Comparison of ENCODE assay signal across 8 cellular contexts in genomic region chr11:63906585-63906984, GRCh38. TPM values are rescaled to one million over a fixed set of nuclear protein-coding genes. Genes with fewer than 3 reads are reported as not detected.
DNase-seq lines count a peak whose midpoint lies in the region; ATAC-seq, FAIRE-seq and TF ChIP-seq lines count a peak whose summit lies in the region.

No MANE protein-coding gene starts in this region.

- POLR2A ChIA-PET in GM12878 (lab: Charles Lee): no interaction called here

- H3K27ac ChIP-seq in GM12878 (ENCODE audit: control insufficient read depth, insufficient read depth) (no peak overlapping the region), prostate gland (no peak overlapping the region)

- no peak overlapping the region for H2AFZ ChIP-seq in GM12878 (ENCODE audit: control insufficient read depth, low read depth, low read length)

- in situ Hi-C loops in GM12878 (cut with MboI): no loop called here

- BruUV-seq in GM12878 (replicated peaks; lab: Mats Ljungman, UMichigan): no TSS peak

- no peaks in the 10 kb centered on the region for H3K79me2 ChIP-seq in GM12878 (ENCODE audit: control insufficient read depth, insufficient read depth, low read length)

- H3K9ac ChIP-seq in GM12878 (ENCODE audit: control insufficient read depth, insufficient read depth, low read length): no peak overlapping the region

- no peaks in the 10 kb centered on the region for H4K20me1 ChIP-seq in GM12878 (ENCODE audit: control insufficient read depth, insufficient read depth)

- CTCF ChIA-PET in GM12878 (lab: Yijun Ruan, JAX): interaction anchor here (0.6 to 1.9 kb wide), 10 partner anchors 11 to 139 kb away, joined by 3 to 25 read pairs (median 3); partner anchors contain the start of gene ZFTA

- H3K4me3 ChIP-seq in GM12878 (no peak overlapping the region), prostate gland (no peak overlapping the region)

- peak; percentile 46; the same call in 2 of the 3 replicates for ATAC-seq in GM12878
- no peak for ATAC-seq in HG02588 (IDR thresholded peaks at IDR 0.05; ENCODE audit: unreplicated experiment)

- H3K27me3 ChIP-seq in GM12878 (replicated peaks in 1 of 2; ENCODE audit: control insufficient read depth in 2 of 2, insufficient read depth in 2 of 2, low read length in 1 of 2) (no peaks in the 10 kb centered on the region), prostate gland (replicated peaks; ENCODE audit: insufficient read depth) (no peaks in the 10 kb centered on the region)

- TF ChIP-seq EP300 in GM12878 (IDR thresholded peaks at IDR 0.05; ENCODE audit: borderline replicate concordance in 1 of 2, control insufficient read depth in 1 of 2, low read depth in 2 of 2, low read length in 2 of 2): no peak

- WGBS in GM12878 (ENCODE audit: insufficient coverage, insufficient replicate concordance, low lambda C conversion rate, missing lambda C conversion rate): 89% methylated on average over 7 of the region's 7 CpGs
- 83% methylated on average over 7 of the region's 7 CpGs for WGBS in prostate gland

- no peaks in the 10 kb centered on the region for H3K4me1 ChIP-seq in GM12878 (ENCODE audit: control insufficient read depth, insufficient read depth, low read length)
- H3K4me1 ChIP-seq in prostate gland (replicated peaks): no peaks in the 10 kb centered on the region

- SMC1A ChIA-PET in GM12878 (lab: Charles Lee; ENCODE audit: uncharacterized antibody, unreplicated experiment): interaction anchor here (0.6 to 1.9 kb wide), 3 partner anchors 40 to 69 kb away, joined by 3 to 17 read pairs (median 3); no protein-coding TSS in a partner anchor

- H3K9me3 ChIP-seq in GM12878 (replicated peaks; ENCODE audit: control insufficient read depth, insufficient read depth, low read length): no peaks in the 10 kb centered on the region
- no peaks in the 10 kb centered on the region for H3K9me3 ChIP-seq in prostate gland

- intact Hi-C loops in GM12878 (cut with micrococcal nuclease; ENCODE audit: unreplicated experiment) (loop anchor here (1.0 kb wide), 1 partner anchor 69 kb away; no protein-coding TSS in a partner anchor), prostate gland (cut with DNase I) (no loop called here)

- H3K36me3 ChIP-seq in GM12878 (ENCODE audit: control insufficient read depth in 2 of 2, insufficient read depth in 2 of 2, low read length in 1 of 2): peaks cover 18 to 40% of the 10 kb centered on the region in 2 experiments
- peaks cover 24 to 34% of the 10 kb centered on the region in 2 donors for H3K36me3 ChIP-seq in prostate gland

- RAD21 ChIA-PET in GM12878 (lab: Charles Lee; ENCODE audit: unreplicated experiment): interaction anchor here (1.0 to 1.2 kb wide), 2 partner anchors 33 to 39 kb away, joined by 4 read pairs; no protein-coding TSS in a partner anchor

- no peak for TF ChIP-seq RAD21 in GM12878 (IDR thresholded peaks at IDR 0.05; ENCODE audit: insufficient read depth, low read depth, low read length)

- TF ChIP-seq POLR2A in GM12878 (IDR thresholded peaks at IDR 0.05; ENCODE audit: low read depth, low read length): no peak
- no peak for TF ChIP-seq POLR2A in prostate gland (IDR thresholded peaks at IDR 0.05)

- FAIRE-seq in GM12878 (lab: Jason Lieb, UNC): no peak

- TF ChIP-seq CTCF in GM10266 (IDR thresholded peaks at IDR 0.05; ENCODE audit: control insufficient read depth, insufficient read depth, low read depth, missing control alignments): peak; percentile 19
- TF ChIP-seq CTCF in GM12878 (IDR thresholded peaks at IDR 0.05 in 2 of 3, conservative IDR thresholded peaks at IDR 0.05 in 1 of 3; ENCODE audit: control insufficient read depth in 2 of 3, extremely low read depth in 1 of 3, insufficient read depth in 1 of 3, low read depth in 3 of 3, low read length in 3 of 3): peak in 2 of 3 experiments; percentile 21 to 33; a peak in 3 of 6 replicates
- TF ChIP-seq CTCF in prostate gland (IDR thresholded peaks at IDR 0.05): peak in 1 of 4 experiments; percentile 37

- DNase-seq in GM10266 (ENCODE audit: extremely low spot score) (peak; percentile 72), SKM-1 (lab: John Stamatoyannopoulos, UW; ENCODE audit: unreplicated experiment) (peak; percentile 6), GM12878 (ENCODE audit: low read depth, low spot score) (no peak), prostate gland (ENCODE audit: low spot score) (no peak), NCI-H2081 (lab: John Stamatoyannopoulos, UW) (no peak), NCI-H2107 (lab: John Stamatoyannopoulos, UW) (no peak)
- peak; percentile 48 for DNase-seq in stimulated activated CD4-positive, alpha-beta T cell treated with anti-CD3 and anti-CD28 coated beads, Interleukin-12 subunit alpha, Interleukin-12 subunit beta, amount 100 ng/mL, for 4 hours

- H3K4me2 ChIP-seq in GM12878 (ENCODE audit: control insufficient read depth, insufficient read depth): no peak overlapping the region

TF ChIP-seq in GM12878, 131 proteins besides CTCF, POLR2A, EP300 and RAD21 (continues in another document):
- TF ChIP-seq HDAC6 (IDR thresholded peaks at IDR 0.05; ENCODE audit: unreplicated experiment): no peak
- 0 out of 2 replicates have a peak, but pooled peaks have one; percentile 11 for TF ChIP-seq SMC3 (IDR thresholded peaks at IDR 0.05; ENCODE audit: borderline replicate concordance, low read length)
- no peak for TF ChIP-seq POLR2AphosphoS5 (IDR thresholded peaks at IDR 0.05; ENCODE audit: low read length)
- no peak for TF ChIP-seq MEF2A (IDR thresholded peaks at IDR 0.05; ENCODE audit: insufficient read depth, low read depth, low read length)
- no peak for TF ChIP-seq RB1 (IDR thresholded peaks at IDR 0.05; ENCODE audit: borderline replicate concordance)
- TF ChIP-seq, protein P1, sequence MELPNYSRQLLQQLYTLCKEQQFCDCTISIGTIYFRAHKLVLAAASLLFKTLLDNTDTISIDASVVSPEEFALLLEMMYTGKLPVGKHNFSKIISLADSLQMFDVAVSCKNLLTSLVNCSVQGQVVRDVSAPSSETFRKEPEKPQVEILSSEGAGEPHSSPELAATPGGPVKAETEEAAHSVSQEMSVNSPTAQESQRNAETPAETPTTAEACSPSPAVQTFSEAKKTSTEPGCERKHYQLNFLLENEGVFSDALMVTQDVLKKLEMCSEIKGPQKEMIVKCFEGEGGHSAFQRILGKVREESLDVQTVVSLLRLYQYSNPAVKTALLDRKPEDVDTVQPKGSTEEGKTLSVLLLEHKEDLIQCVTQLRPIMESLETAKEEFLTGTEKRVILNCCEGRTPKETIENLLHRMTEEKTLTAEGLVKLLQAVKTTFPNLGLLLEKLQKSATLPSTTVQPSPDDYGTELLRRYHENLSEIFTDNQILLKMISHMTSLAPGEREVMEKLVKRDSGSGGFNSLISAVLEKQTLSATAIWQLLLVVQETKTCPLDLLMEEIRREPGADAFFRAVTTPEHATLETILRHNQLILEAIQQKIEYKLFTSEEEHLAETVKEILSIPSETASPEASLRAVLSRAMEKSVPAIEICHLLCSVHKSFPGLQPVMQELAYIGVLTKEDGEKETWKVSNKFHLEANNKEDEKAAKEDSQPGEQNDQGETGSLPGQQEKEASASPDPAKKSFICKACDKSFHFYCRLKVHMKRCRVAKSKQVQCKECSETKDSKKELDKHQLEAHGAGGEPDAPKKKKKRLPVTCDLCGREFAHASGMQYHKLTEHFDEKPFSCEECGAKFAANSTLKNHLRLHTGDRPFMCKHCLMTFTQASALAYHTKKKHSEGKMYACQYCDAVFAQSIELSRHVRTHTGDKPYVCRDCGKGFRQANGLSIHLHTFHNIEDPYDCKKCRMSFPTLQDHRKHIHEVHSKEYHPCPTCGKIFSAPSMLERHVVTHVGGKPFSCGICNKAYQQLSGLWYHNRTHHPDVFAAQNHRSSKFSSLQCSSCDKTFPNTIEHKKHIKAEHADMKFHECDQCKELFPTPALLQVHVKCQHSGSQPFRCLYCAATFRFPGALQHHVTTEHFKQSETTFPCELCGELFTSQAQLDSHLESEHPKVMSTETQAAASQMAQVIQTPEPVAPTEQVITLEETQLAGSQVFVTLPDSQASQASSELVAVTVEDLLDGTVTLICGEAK (IDR thresholded peaks at IDR 0.05; ENCODE audit: borderline replicate concordance): no peak

RNA-seq across cellular contexts. Expression of gene RCOR2, which starts 10.4 kb away (rescaled TPM):
- total RNA-seq in GM12878 (2013; cell fraction: nucleolus; rRNA removed): 0.40 and 0.81 TPM in 2 replicates
- total RNA-seq in GM12878 (2014; rRNA removed) (0.05 and 0.17 TPM in 2 replicates), GM12878 (2014; rRNA removed; fragmentation: Illumina TruSeq; extraction: Trizol) (0.09 TPM in 1 of 2 replicates, not detected in the other), GM12878 (2021) (0.16 and 0.28 TPM in 2 replicates), prostate gland (1 to 10 TPM in 1 of 2 donors, under 1 TPM in 1; 0.64 to 3.3 TPM)
- not detected for polyA plus RNA-seq in GM12878 (2011; ENCODE audit: low read depth)
- polyA plus RNA-seq in GM12878 (2011; rRNA removed) (0.07 and 0.11 TPM in 2 replicates), GM12878 (2014; fragmentation: Illumina TruSeq; extraction: Trizol) (0.06 and 0.10 TPM in 2 replicates), GM12878 (2014; fragmentation: Nextera tagmentation; extraction: Ambion mirVana) (not detected), GM12878 (2014; rRNA removed) (0.23 and 0.32 TPM in 2 replicates), GM12878 (2016; fragmentation: Nextera tagmentation; extraction: Ambion mirVana) (not detected)
- polyA plus RNA-seq in GM12878 (2011; cell fraction: cytosol; rRNA removed): 0.18 TPM in 2 replicates
- polyA plus RNA-seq in GM12878 (2011; cell fraction: nucleus; rRNA removed): 0.31 and 0.66 TPM in 2 replicates
- polyA plus RNA-seq in GM12878 (2012): 0.15 and 0.16 TPM in 2 replicates
- polyA minus RNA-seq in GM12878 (2011; rRNA and poly(A)+ RNA removed): 0.07 TPM in 1 of 2 replicates, not detected in the other
- not detected in 2 replicates for polyA minus RNA-seq in GM12878 (2011; cell fraction: cytosol; rRNA and poly(A)+ RNA removed)
- polyA minus RNA-seq in GM12878 (2011; cell fraction: nucleus; rRNA and poly(A)+ RNA removed): 0.12 TPM in 1 of 2 replicates, not detected in the other

RNA-seq across cellular contexts. Expression of gene NAA40, which starts 32.2 kb away (rescaled TPM):
- total RNA-seq in GM12878 (2013; cell fraction: nucleolus; rRNA removed): 57.1 and 59.5 TPM in 2 replicates
- total RNA-seq in GM12878 (2014; rRNA removed): 16.4 and 17.5 TPM in 2 replicates
- 18.0 and 19.1 TPM in 2 replicates for total RNA-seq in GM12878 (2014; rRNA removed; fragmentation: Illumina TruSeq; extraction: Trizol)
- 25.0 and 25.7 TPM in 2 replicates for total RNA-seq in GM12878 (2021)
- polyA plus RNA-seq in GM12878 (2011; ENCODE audit: low read depth): 11.0 TPM
- polyA plus RNA-seq in GM12878 (2011; rRNA removed): 16.3 and 22.4 TPM in 2 replicates
- polyA plus RNA-seq in GM12878 (2011; cell fraction: cytosol; rRNA removed): 28.8 and 33.0 TPM in 2 replicates
- polyA plus RNA-seq in GM12878 (2011; cell fraction: nucleus; rRNA removed): 47.3 and 63.9 TPM in 2 replicates
- 14.0 and 14.5 TPM in 2 replicates for polyA plus RNA-seq in GM12878 (2012)
- 31.6 and 31.7 TPM in 2 replicates for polyA plus RNA-seq in GM12878 (2014; fragmentation: Illumina TruSeq; extraction: Trizol)
- polyA plus RNA-seq in GM12878 (2014; fragmentation: Nextera tagmentation; extraction: Ambion mirVana): 1 to 10 TPM; 4.8 to 6.0 TPM
- polyA plus RNA-seq in GM12878 (2014; rRNA removed): 24.7 and 24.8 TPM in 2 replicates
- polyA plus RNA-seq in GM12878 (2016; fragmentation: Nextera tagmentation; extraction: Ambion mirVana): 10 to 100 TPM; 21.9 to 23.5 TPM
- 16.7 and 32.3 TPM in 2 replicates for polyA minus RNA-seq in GM12878 (2011; rRNA and poly(A)+ RNA removed)
- polyA minus RNA-seq in GM12878 (2011; cell fraction: cytosol; rRNA and poly(A)+ RNA removed): 4.5 and 6.1 TPM in 2 replicates
- 16.4 and 29.7 TPM in 2 replicates for polyA minus RNA-seq in GM12878 (2011; cell fraction: nucleus; rRNA and poly(A)+ RNA removed)
- 10 to 100 TPM; 23.3 to 24.7 TPM for total RNA-seq in prostate gland

Comparison
In these comparisons a context has a peak if more than half of its experiments do, and no peak if none do; other contexts are left out.
1. DNase-seq: peak in GM10266 (single experiment), SKM-1 (single experiment) and stimulated activated CD4-positive, alpha-beta T cell treated with anti-CD3 and anti-CD28 coated beads, Interleukin-12 subunit alpha, Interleukin-12 subunit beta, amount 100 ng/mL, for 4 hours (single experiment); none in GM12878 (single experiment), prostate gland (single experiment), NCI-H2081 (0 of 2) and NCI-H2107 (single experiment).